Comparison of ENCODE assay signal across 9 cellular contexts in the genomic region with DNA sequence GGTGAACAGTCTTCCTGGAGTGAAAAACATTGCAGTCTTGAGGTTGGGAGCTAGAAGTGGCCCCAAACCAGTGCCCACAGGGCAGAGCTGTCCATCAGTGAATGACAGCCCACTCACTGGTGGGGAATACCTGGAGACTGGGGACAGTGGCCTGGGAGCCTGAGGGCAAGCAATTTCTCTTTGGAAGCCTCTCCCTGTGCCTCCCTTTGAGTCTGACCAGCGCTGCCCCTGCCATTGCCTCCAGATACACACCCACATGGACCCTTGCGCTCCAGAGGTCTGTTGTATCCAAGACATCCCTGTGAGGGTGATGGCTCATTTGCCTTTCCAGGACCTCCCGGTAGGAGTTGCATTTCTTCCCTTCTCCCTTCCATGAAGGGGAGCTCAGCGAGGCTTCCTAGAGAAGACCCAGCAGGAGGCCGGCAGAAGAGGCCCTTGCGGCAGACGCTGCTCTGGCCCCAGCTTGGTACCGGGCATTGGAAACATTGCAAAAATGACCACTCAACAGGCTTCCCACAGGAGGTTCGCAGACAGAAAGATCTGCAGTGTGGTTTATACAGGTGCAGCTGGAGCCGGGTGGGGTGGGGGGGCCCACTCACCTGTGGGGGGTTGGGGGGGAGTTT. TPM values are rescaled to one million over a fixed set of nuclear protein-coding genes. Genes with fewer than 3 reads are reported as not detected.
DNase-seq lines count a peak whose midpoint lies in the region; ATAC-seq lines count a peak whose summit lies in the region.
"Had no signal": no experiment of that assay in that cellular context is flagged by ENCODE, and none has a peak within 500 bp of the region (broad histone marks: within the 10 kb centered on the region; RNA-seq: fewer than 3 reads in every experiment).

No MANE protein-coding gene starts in this region.

- peak overlapping the region in 1 of 5 donors; percentile 9 for H3K4me3 ChIP-seq in subcutaneous abdominal adipose tissue (ENCODE audit: low read depth in 1 of 5, low read length in 5 of 5)

- no peaks in the 10 kb centered on the region for H3K27me3 Mint-ChIP-seq in T-helper 1 cell treated with Interleukin-12 subunit alpha and Interleukin-12 subunit beta and Interleukin-4 antibody, amounts not matched to agents 30 μg/mL and 1 μg/mL, for 36 hours (ENCODE audit: low read depth)
- no peaks in the 10 kb centered on the region for H3K27me3 Mint-ChIP-seq in activated naive CD8-positive, alpha-beta T cell treated with anti-CD3 and anti-CD28 coated beads for 36 hours

- peaks cover 88% of the 10 kb centered on the region for H3K4me1 Mint-ChIP-seq in T-helper 1 cell treated with Interleukin-12 subunit alpha and Interleukin-12 subunit beta and Interleukin-4 antibody, amounts not matched to agents 30 μg/mL and 1 μg/mL, for 36 hours (ENCODE audit: low read depth)
- H3K4me1 Mint-ChIP-seq in activated naive CD8-positive, alpha-beta T cell treated with anti-CD3 and anti-CD28 coated beads for 36 hours = peaks cover 96% of the 10 kb centered on the region

- peak overlapping the region in 2 of 5 donors; percentile 43 to 59 for H3K9ac ChIP-seq in subcutaneous abdominal adipose tissue (ENCODE audit: low read length in 5 of 5)

- ATAC-seq in GM19395 (IDR thresholded peaks at IDR 0.05; ENCODE audit: unreplicated experiment) (no peak), GM19023 (IDR thresholded peaks at IDR 0.05; ENCODE audit: unreplicated experiment) (no peak), HG03280 (IDR thresholded peaks at IDR 0.05; ENCODE audit: unreplicated experiment) (no peak)

- peak overlapping the region; percentile 76 for H3K4me3 Mint-ChIP-seq in T-helper 1 cell treated with Interleukin-12 subunit alpha and Interleukin-12 subunit beta and Interleukin-4 antibody, amounts not matched to agents 30 μg/mL and 1 μg/mL, for 36 hours
- peak overlapping the region; percentile 78 for H3K4me3 Mint-ChIP-seq in activated naive CD8-positive, alpha-beta T cell treated with anti-CD3 and anti-CD28 coated beads for 36 hours

- H3K36me3 Mint-ChIP-seq in T-helper 1 cell treated with Interleukin-12 subunit alpha and Interleukin-12 subunit beta and Interleukin-4 antibody, amounts not matched to agents 30 μg/mL and 1 μg/mL, for 36 hours (ENCODE audit: low read depth) = peaks cover 25% of the 10 kb centered on the region
- H3K36me3 Mint-ChIP-seq in activated naive CD8-positive, alpha-beta T cell treated with anti-CD3 and anti-CD28 coated beads for 36 hours = peaks cover 31% of the 10 kb centered on the region

- no peak for DNase-seq in T-helper 1 cell
- no peak for DNase-seq in activated naive CD8-positive, alpha-beta T cell treated with anti-CD3 and anti-CD28 coated beads for 36 hours
- DNase-seq: NCI-H1092 had no signal

- peak overlapping the region; percentile 93 for H3K27ac ChIP-seq in layer of hippocampus (ENCODE audit: low read depth, low read length)
- peak overlapping the region; percentile 30 for H3K27ac ChIP-seq in subcutaneous abdominal adipose tissue (ENCODE audit: low read depth, low read length)

- peak overlapping the region; percentile 98 for H3K27ac Mint-ChIP-seq in T-helper 1 cell treated with Interleukin-12 subunit alpha and Interleukin-12 subunit beta and Interleukin-4 antibody, amounts not matched to agents 30 μg/mL and 1 μg/mL, for 36 hours
- H3K27ac Mint-ChIP-seq in activated naive CD8-positive, alpha-beta T cell treated with anti-CD3 and anti-CD28 coated beads for 36 hours = peak overlapping the region; percentile 99

- H3K4me1 ChIP-seq in subcutaneous abdominal adipose tissue (ENCODE audit: control insufficient read depth in 5 of 5, insufficient read depth in 5 of 5, low read length in 5 of 5) = peaks cover 33 to 79% (median 76%) of the 10 kb centered on the region in 5 donors

- H3K27me3 ChIP-seq in layer of hippocampus (ENCODE audit: control insufficient read depth, insufficient read depth, low read length) (no peaks in the 10 kb centered on the region), subcutaneous abdominal adipose tissue (ENCODE audit: control insufficient read depth in 5 of 5, insufficient read depth in 4 of 5, low read length in 5 of 5) (no peaks in the 10 kb centered on the region)

- peaks cover 7% of the 10 kb centered on the region for H3K9me3 Mint-ChIP-seq in T-helper 1 cell treated with Interleukin-12 subunit alpha and Interleukin-12 subunit beta and Interleukin-4 antibody, amounts not matched to agents 30 μg/mL and 1 μg/mL, for 36 hours
- peaks cover 3% of the 10 kb centered on the region for H3K9me3 Mint-ChIP-seq in activated naive CD8-positive, alpha-beta T cell treated with anti-CD3 and anti-CD28 coated beads for 36 hours

- H3K36me3 ChIP-seq in subcutaneous abdominal adipose tissue (ENCODE audit: control insufficient read depth in 5 of 5, insufficient read depth in 5 of 5, low read length in 5 of 5) = peaks cover 0 to 2% (median 0%) of the 10 kb centered on the region in 5 donors

- peaks cover 0 to 4% (median 0%) of the 10 kb centered on the region in 5 donors for H3K9me3 ChIP-seq in subcutaneous abdominal adipose tissue (ENCODE audit: control insufficient read depth in 5 of 5, low read length in 5 of 5)

RNA-seq across cellular contexts. Expression of a gene that starts 38.5 kb away (rescaled TPM):
- 100 to 1,000 TPM; 110 to 111 TPM for total RNA-seq in activated naive CD8-positive, alpha-beta T cell treated with anti-CD3 and anti-CD28 coated beads for 36 hours
